Comparison of ENCODE assay signal across 23 cellular contexts in genomic region chr6:146113055-146113623, GRCh38.
DNase-seq lines count a peak whose midpoint lies in the region; ATAC-seq and TF ChIP-seq lines count a peak whose summit lies in the region.
"Had no signal": no experiment of that assay in that cellular context is flagged by ENCODE, and none has a peak within 500 bp of the region (broad histone marks: within the 10 kb centered on the region; RNA-seq: fewer than 3 reads in every experiment).

No MANE protein-coding gene starts in this region.

- no peaks in the 10 kb centered on the region for H3K27me3 ChIP-seq in right atrium auricular region
- no peaks in the 10 kb centered on the region for H3K27me3 ChIP-seq in left ventricle myocardium inferior (ENCODE audit: low read depth)
- no peaks in the 10 kb centered on the region for H3K27me3 ChIP-seq in right cardiac atrium (ENCODE audit: control insufficient read depth, insufficient read depth)
- H3K27me3 ChIP-seq: BE2C; BLaER1 treated with 17β-estradiol and CSF1 and Interleukin-3, amounts not matched to agents 10 nM and 100 nM had no signal

- H3K36me3 ChIP-seq in right atrium auricular region (no peaks in the 10 kb centered on the region), left ventricle myocardium inferior (no peaks in the 10 kb centered on the region)
- H3K36me3 ChIP-seq: BE2C; BLaER1 treated with 17β-estradiol and CSF1 and Interleukin-3, amounts not matched to agents 10 nM and 100 nM had no signal

- DNase-seq in Right ventricle myocardium inferior (ENCODE audit: missing footprints) (no peak), right atrium auricular region (ENCODE audit: low spot score) (no peak), left ventricle myocardium inferior (no peak), right cardiac atrium (no peak), foreskin melanocyte (peak; percentile 34), COLO829 (ENCODE audit: low spot score) (no peak)
- DNase-seq: 8988T; ACHN; AML-193; BE2C; Calu3; CD4-positive, alpha-beta T cell; CD8-positive, alpha-beta memory T cell; COR-L47; DMS53; DMS79 treated with DMSO at 0.1 percent for 48 hours; GF-D8; GOT3; H7; HCEC 1CT had no signal

- ATAC-seq in Right ventricle myocardium inferior (peak; percentile 46), right cardiac atrium (no peak), HG03432 (IDR thresholded peaks at IDR 0.05; ENCODE audit: unreplicated experiment) (no peak)
- ATAC-seq: A549 had no signal

- no peak for TF ChIP-seq CTCF in right atrium auricular region (IDR thresholded peaks at IDR 0.05)
- TF ChIP-seq CTCF in left ventricle myocardium inferior (IDR thresholded peaks at IDR 0.05; ENCODE audit: borderline replicate concordance), result no peak

- H3K4me3 ChIP-seq in right atrium auricular region, result no peak overlapping the region
- no peak overlapping the region for H3K4me3 ChIP-seq in left ventricle myocardium inferior
- no peak overlapping the region for H3K4me3 ChIP-seq in right cardiac atrium (ENCODE audit: low read length)
- H3K4me3 ChIP-seq: A549; BLaER1 treated with 17β-estradiol and CSF1 and Interleukin-3, amounts not matched to agents 10 nM and 100 nM had no signal

- no peaks in the 10 kb centered on the region for H3K4me1 ChIP-seq in right atrium auricular region
- no peaks in the 10 kb centered on the region for H3K4me1 ChIP-seq in left ventricle myocardium inferior
- no peaks in the 10 kb centered on the region for H3K4me1 ChIP-seq in right cardiac atrium (ENCODE audit: control insufficient read depth, insufficient read depth, low read length)
- H3K4me1 ChIP-seq: A549; BE2C; BLaER1 treated with 17β-estradiol and CSF1 and Interleukin-3, amounts not matched to agents 10 nM and 100 nM had no signal

- no peak overlapping the region for H3K27ac ChIP-seq in right atrium auricular region
- H3K27ac ChIP-seq in left ventricle myocardium inferior (replicated peaks), result peak overlapping the region; percentile 36
- no peak overlapping the region for H3K27ac ChIP-seq in right cardiac atrium (ENCODE audit: low read length)
- H3K27ac ChIP-seq: A549; BLaER1 treated with 17β-estradiol and CSF1 and Interleukin-3, amounts not matched to agents 10 nM and 100 nM had no signal

- intact Hi-C loops in Right ventricle myocardium inferior (cut with DNase I), result no loop called here
- intact Hi-C loops in left ventricle myocardium inferior (cut with micrococcal nuclease), result no loop called here
- intact Hi-C loops in right cardiac atrium (cut with DNase I), result no loop called here

- H3K9me3 ChIP-seq in right atrium auricular region, result peaks cover 0 to 6% of the 10 kb centered on the region in 2 donors
- H3K9me3 ChIP-seq in left ventricle myocardium inferior (replicated peaks), result peaks cover 13% of the 10 kb centered on the region
- no peaks in the 10 kb centered on the region for H3K9me3 ChIP-seq in right cardiac atrium (ENCODE audit: control insufficient read depth, low read length)
- H3K9me3 ChIP-seq: A549, BE2C had no signal

- WGBS in right cardiac atrium, result 34% methylated on average over 5 of the region's 5 CpGs
